ENCODE assay signal across 17 cellular contexts in genomic region chr6:52261229-52261628, GRCh38. TPM values are rescaled to one million over a fixed set of nuclear protein-coding genes. Genes with fewer than 3 reads are reported as not detected.
A peak's percentile ranks its signal among the peaks of the same experiment; 100 is the strongest.
DNase-seq lines count a peak whose midpoint lies in the region; ATAC-seq and TF ChIP-seq lines count a peak whose summit lies in the region.
"Had no signal": no experiment of that assay in that cellular context is flagged by ENCODE, and none has a peak within 500 bp of the region (broad histone marks: within the 10 kb centered on the region; RNA-seq: fewer than 3 reads in every experiment).

No MANE protein-coding gene starts in this region.

- H3K27ac Mint-ChIP-seq in activated naive CD8-positive, alpha-beta T cell treated with anti-CD3 and anti-CD28 coated beads for 36 hours = peak overlapping the region; percentile 16
- H3K27ac Mint-ChIP-seq in T-helper 2 cell treated with Interferon-gamma antibody and Interleukin-4, amounts not matched to agents 5 μg/mL and 100 μg/mL, for 36 hours = no peak overlapping the region

- peaks cover 33% of the 10 kb centered on the region for H3K36me3 Mint-ChIP-seq in activated naive CD8-positive, alpha-beta T cell treated with anti-CD3 and anti-CD28 coated beads for 36 hours
- H3K36me3 Mint-ChIP-seq in T-helper 2 cell treated with Interferon-gamma antibody and Interleukin-4, amounts not matched to agents 5 μg/mL and 100 μg/mL, for 36 hours (ENCODE audit: low read depth) = peaks cover 44% of the 10 kb centered on the region

- no peak for TF ChIP-seq CTCF in AG09319 (IDR thresholded peaks at IDR 0.05; ENCODE audit: low read depth, low read length)

- ATAC-seq in GM18858 (IDR thresholded peaks at IDR 0.05; ENCODE audit: unreplicated experiment) = no peak
- no peak for ATAC-seq in GM18868 (IDR thresholded peaks at IDR 0.05; ENCODE audit: unreplicated experiment)
- ATAC-seq: left lobe of liver; naive thymus-derived CD4-positive, alpha-beta T cell had no signal

- DNase-seq in AG09319 (ENCODE audit: extremely low read depth, low read depth) = peak; percentile 58
- peak; percentile 77 for DNase-seq in H4 (ENCODE audit: low spot score)
- no peak for DNase-seq in activated naive CD8-positive, alpha-beta T cell treated with anti-CD3 and anti-CD28 coated beads for 36 hours
- DNase-seq in hepatic stellate cell (ENCODE audit: low spot score) = peak; percentile 15
- no peak for DNase-seq in T-helper 2 cell treated with Interferon-gamma antibody and Interleukin-4, amounts not matched to agents 5 μg/mL and 100 μg/mL, for 36 hours (ENCODE audit: low spot score)
- DNase-seq in NCI-H187 (lab: John Stamatoyannopoulos, UW) = no peak
- DNase-seq: CD4-positive, CD25-positive, alpha-beta regulatory T cell; hippocampal formation; naive thymus-derived CD4-positive, alpha-beta T cell; stimulated activated CD4-positive, alpha-beta T cell treated with anti-CD3 and anti-CD28 coated beads, Interleukin-2, amount 100 ng/mL, for 48 hours; trophoblast cell had no signal

- H3K9me3 Mint-ChIP-seq in activated naive CD8-positive, alpha-beta T cell treated with anti-CD3 and anti-CD28 coated beads for 36 hours = no peaks in the 10 kb centered on the region
- H3K9me3 Mint-ChIP-seq in T-helper 2 cell treated with Interferon-gamma antibody and Interleukin-4, amounts not matched to agents 5 μg/mL and 100 μg/mL, for 36 hours = no peaks in the 10 kb centered on the region
- H3K9me3 Mint-ChIP-seq: CD4-positive, CD25-positive, alpha-beta regulatory T cell; naive thymus-derived CD4-positive, alpha-beta T cell had no signal

- no peak overlapping the region for H3K4me3 Mint-ChIP-seq in activated naive CD8-positive, alpha-beta T cell treated with anti-CD3 and anti-CD28 coated beads for 36 hours
- no peak overlapping the region for H3K4me3 Mint-ChIP-seq in T-helper 2 cell treated with Interferon-gamma antibody and Interleukin-4, amounts not matched to agents 5 μg/mL and 100 μg/mL, for 36 hours
- H3K4me3 Mint-ChIP-seq: CD4-positive, CD25-positive, alpha-beta regulatory T cell; naive thymus-derived CD4-positive, alpha-beta T cell had no signal

- peaks cover 21% of the 10 kb centered on the region for H3K4me1 Mint-ChIP-seq in activated naive CD8-positive, alpha-beta T cell treated with anti-CD3 and anti-CD28 coated beads for 36 hours
- peaks cover 4% of the 10 kb centered on the region for H3K4me1 Mint-ChIP-seq in T-helper 2 cell treated with Interferon-gamma antibody and Interleukin-4, amounts not matched to agents 5 μg/mL and 100 μg/mL, for 36 hours (ENCODE audit: low read depth)

- no peaks in the 10 kb centered on the region for H3K27me3 Mint-ChIP-seq in activated naive CD8-positive, alpha-beta T cell treated with anti-CD3 and anti-CD28 coated beads for 36 hours
- no peaks in the 10 kb centered on the region for H3K27me3 Mint-ChIP-seq in T-helper 2 cell treated with Interferon-gamma antibody and Interleukin-4, amounts not matched to agents 5 μg/mL and 100 μg/mL, for 36 hours (ENCODE audit: low read depth)
- H3K27me3 Mint-ChIP-seq: CD4-positive, CD25-positive, alpha-beta regulatory T cell; naive thymus-derived CD4-positive, alpha-beta T cell had no signal

RNA-seq across cellular contexts. Expression of gene IL17F, which starts 16.9 kb away (rescaled TPM):
- not detected in 2 replicates for total RNA-seq in H4 (2014; rRNA removed; shearing (Covaris generic))
- not detected for total RNA-seq in activated naive CD8-positive, alpha-beta T cell treated with anti-CD3 and anti-CD28 coated beads for 36 hours
- total RNA-seq: cerebellum, endothelial cell of umbilical vein, left lobe of liver, renal cortical epithelial cell had no signal

RNA-seq across cellular contexts. Expression of gene MCM3, which starts 23.3 kb away (rescaled TPM):
- 157 and 161 TPM in 2 replicates for total RNA-seq in H4 (2014; rRNA removed; shearing (Covaris generic))
- total RNA-seq in activated naive CD8-positive, alpha-beta T cell treated with anti-CD3 and anti-CD28 coated beads for 36 hours = 100 to 1,000 TPM; 326 to 335 TPM

Comparison
In these comparisons a context has a peak if more than half of its experiments do, and no peak if none do; other contexts are left out.
1. DNase-seq: peak in AG09319 (single experiment), H4 (single experiment) and hepatic stellate cell (single experiment); none in activated naive CD8-positive, alpha-beta T cell treated with anti-CD3 and anti-CD28 coated beads for 36 hours (single experiment), T-helper 2 cell treated with Interferon-gamma antibody and Interleukin-4, amounts not matched to agents 5 μg/mL and 100 μg/mL, for 36 hours (single experiment) and NCI-H187 (0 of 2).